27 cellular contexts compared by ENCODE assay signal in the genomic region with DNA sequence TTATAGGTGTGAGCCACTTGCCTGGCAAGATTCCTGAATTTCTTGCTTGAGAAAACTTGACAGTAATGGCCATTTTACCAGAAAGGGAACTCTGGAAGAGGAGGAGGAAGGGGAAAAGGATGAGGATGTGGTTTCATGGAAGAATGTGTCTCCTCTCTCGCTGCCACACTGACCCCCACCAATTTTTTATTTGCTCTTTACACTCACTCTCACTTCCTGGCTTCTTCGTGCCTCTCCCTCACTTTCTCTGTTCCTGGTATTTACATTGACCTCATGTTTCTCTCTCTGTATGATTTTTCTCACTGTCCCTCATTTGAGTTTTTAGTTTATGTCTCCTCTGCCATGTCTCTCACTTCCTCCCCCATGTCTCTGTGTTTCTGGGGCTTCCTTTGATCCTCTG.
A peak's percentile ranks its signal among the peaks of the same experiment; 100 is the strongest.
DNase-seq lines count a peak whose midpoint lies in the region; ATAC-seq and TF ChIP-seq lines count a peak whose summit lies in the region.
"Had no signal": no experiment of that assay in that cellular context is flagged by ENCODE, and none has a peak within 500 bp of the region (broad histone marks: within the 10 kb centered on the region; RNA-seq: fewer than 3 reads in every experiment).

No MANE protein-coding gene starts in this region.

- H3K4me1 ChIP-seq in ascending aorta, result no peaks in the 10 kb centered on the region

- no peaks in the 10 kb centered on the region for H3K9me3 ChIP-seq in ascending aorta

- no peaks in the 10 kb centered on the region for H3K36me3 ChIP-seq in ascending aorta

- no peaks in the 10 kb centered on the region for H3K27me3 ChIP-seq in ascending aorta

- TF ChIP-seq CTCF in GM13976 (IDR thresholded peaks at IDR 0.05; ENCODE audit: borderline replicate concordance, control extremely low read depth, extremely low read depth, insufficient read depth, missing control alignments) (no peak), ascending aorta (IDR thresholded peaks at IDR 0.05) (no peak)

- intact Hi-C loops in ascending aorta (cut with DNase I), result no loop called here

- ATAC-seq in HG02938 (IDR thresholded peaks at IDR 0.05; ENCODE audit: unreplicated experiment), result peak; percentile 38
- ATAC-seq: activated CD4-positive, alpha-beta T cell treated with anti-CD3 and anti-CD28 coated beads for 36 hours; left ventricle myocardium superior; SK-N-SH treated with all-trans-retinoic acid at 6 μM for 48 hours had no signal

- H3K4me3 ChIP-seq in ascending aorta, result no peak overlapping the region
- H3K4me3 ChIP-seq: GM23248, PC-9 had no signal

- no peak overlapping the region for H3K27ac ChIP-seq in ascending aorta
- H3K27ac ChIP-seq: GM23248, KMS-11, PC-9 had no signal

- in situ Hi-C loops in GM13976 (cut with MboI; ENCODE audit: low sequenced_read_pairs, unreplicated experiment) (no loop called here), ACHN (cut with HindIII; ENCODE audit: low pct_ligation_motif_present, low pct_unique_long_range_greater_than_20kb, low sequenced_read_pairs) (no loop called here)

- DNase-seq in A172 (ENCODE audit: low spot score), result peak; percentile 71
- peak; percentile 58 for DNase-seq in GM13976 (ENCODE audit: low spot score)
- DNase-seq in RPMI7951 (ENCODE audit: low read depth), result peak; percentile 44
- DNase-seq in ascending aorta (ENCODE audit: low spot score in 2 of 2), result no peak
- no peak for DNase-seq in inferior parietal cortex (ENCODE audit: extremely low spot score)
- DNase-seq in ACHN, result no peak
- no peak for DNase-seq in activated CD4-positive, alpha-beta T cell treated with anti-CD3 and anti-CD28 coated beads, Interleukin-2, amount 50 U/mL, for 1 hour
- DNase-seq: activated CD4-positive, alpha-beta T cell treated with anti-CD3 and anti-CD28 coated beads for 36 hours; activated CD8-positive, alpha-beta memory T cell treated with anti-CD3 and anti-CD28 coated beads, Interleukin-2, amount 50 U/mL, for 4 hours; activated gamma-delta T cell treated with Interleukin-2 at 50 U/mL for 16 hours; amygdala; CD4-positive, alpha-beta memory T cell; central memory CD4-positive, alpha-beta T cell; DMS79; effector CD8-positive, alpha-beta T cell; GM23248; head of caudate nucleus; left ventricle myocardium superior; NCI-H1436 treated with DMSO at 0.1 percent for 48 hours; NCI-H2171 treated with DMSO at 0.1 percent for 48 hours; NCI-H69; PC-9; retina; stimulated activated CD4-positive, alpha-beta T cell treated with anti-CD3 and anti-CD28 coated beads, Interleukin-12 subunit alpha, Interleukin-12 subunit beta, amount 100 ng/mL, for 4 hours had no signal

Comparison
In these comparisons a context has a peak if more than half of its experiments do, and no peak if none do; other contexts are left out.
1. DNase-seq: peak in A172 (single experiment), GM13976 (single experiment) and RPMI7951 (single experiment); none in ascending aorta (0 of 2), inferior parietal cortex (single experiment), ACHN (single experiment) and activated CD4-positive, alpha-beta T cell treated with anti-CD3 and anti-CD28 coated beads, Interleukin-2, amount 50 U/mL, for 1 hour (single experiment).